ENCODE assay signal across 2 cellular contexts in genomic region chr2:170798996-170799395, GRCh38.
TF ChIP-seq lines count a peak whose summit lies in the region.

No MANE protein-coding gene starts in this region.

TF ChIP-seq in HepG2, 621 proteins besides CTCF, POLR2A, EP300 and RAD21:
- TF ChIP-seq ZNF629 (CRISPR knock-in tag; conservative IDR thresholded peaks at IDR 0.05): peak; percentile 43; the same call in 1 of the 2 replicates
- no peak for TF ChIP-seq THAP11 (CRISPR knock-in tag; IDR thresholded peaks at IDR 0.05)

TF ChIP-seq in K562, 482 proteins besides CTCF, POLR2A, EP300 and RAD21:
- TF ChIP-seq MTA2 (IDR thresholded peaks at IDR 0.05; ENCODE audit: low read depth): no peak
- no peak for TF ChIP-seq CHD2 (IDR thresholded peaks at IDR 0.05; ENCODE audit: low read depth, low read length)
- TF ChIP-seq GATAD2A (IDR thresholded peaks at IDR 0.05): no peak
- no peak for TF ChIP-seq GTF2E2 (tag; IDR thresholded peaks at IDR 0.05)
- no peak for TF ChIP-seq NCOA1 (IDR thresholded peaks at IDR 0.05; ENCODE audit: low read depth)
- no peak for TF ChIP-seq HDAC8 (tag; IDR thresholded peaks at IDR 0.05)
- no peak for TF ChIP-seq USF1 (CRISPR knock-in tag; IDR thresholded peaks at IDR 0.05)
- TF ChIP-seq ETV5 (CRISPR knock-in tag; IDR thresholded peaks at IDR 0.05; ENCODE audit: low read depth): no peak
- no peak for TF ChIP-seq HDAC1 (IDR thresholded peaks at IDR 0.05)
- no peak for TF ChIP-seq CBFA2T2 (conservative IDR thresholded peaks at IDR 0.05)
- TF ChIP-seq IRF1 (CRISPR knock-in tag; IDR thresholded peaks at IDR 0.05; ENCODE audit: borderline replicate concordance): no peak
- no peak for TF ChIP-seq ZNF830 (CRISPR knock-in tag; IDR thresholded peaks at IDR 0.05)
- no peak for TF ChIP-seq HNRNPK (IDR thresholded peaks at IDR 0.05; ENCODE audit: low read depth, low read length, poor library complexity, severe bottlenecking)
- no peak for TF ChIP-seq SP1 (CRISPR knock-in tag; IDR thresholded peaks at IDR 0.05)
- TF ChIP-seq ZBTB49 (CRISPR knock-in tag; IDR thresholded peaks at IDR 0.05; ENCODE audit: borderline replicate concordance): no peak
- peak; percentile 56; the same call in 1 of the 2 replicates for TF ChIP-seq BCOR (IDR thresholded peaks at IDR 0.05)
- TF ChIP-seq RBM25 (IDR thresholded peaks at IDR 0.05; ENCODE audit: low read depth, low read length, severe bottlenecking): peak; percentile 78
- peak in 1 of 2 experiments; percentile 28; a peak in 1 of 4 replicates for TF ChIP-seq KDM1A (IDR thresholded peaks at IDR 0.05)
- no peak for TF ChIP-seq SMC3 (conservative IDR thresholded peaks at IDR 0.05; ENCODE audit: insufficient read depth, low read depth, low read length)
- no peak for TF ChIP-seq SMARCE1 (IDR thresholded peaks at IDR 0.05)
